8 cellular contexts compared by ENCODE assay signal in genomic region chr15:67024998-67025368, GRCh38. TPM values are rescaled to one million over a fixed set of nuclear protein-coding genes. Genes with fewer than 3 reads are reported as not detected.
A peak's percentile ranks its signal among the peaks of the same experiment; 100 is the strongest.
DNase-seq lines count a peak whose midpoint lies in the region; FAIRE-seq and TF ChIP-seq lines count a peak whose summit lies in the region.

No MANE protein-coding gene starts in this region.

- peaks cover 3% of the 10 kb centered on the region for H3K9me3 Mint-ChIP-seq in activated naive CD8-positive, alpha-beta T cell treated with anti-CD3 and anti-CD28 coated beads for 36 hours

- peak overlapping the region; percentile 20 to 50 for H3K27ac ChIP-seq in kidney (ENCODE audit: low read depth in 2 of 2, low read length in 2 of 2)
- peak overlapping the region; percentile 81 for H3K27ac ChIP-seq in subcutaneous abdominal adipose tissue (ENCODE audit: low read depth, low read length)
- no peak overlapping the region for H3K27ac ChIP-seq in substantia nigra (ENCODE audit: low read depth, low read length, poor library complexity, severe bottlenecking)

- no peaks in the 10 kb centered on the region for H3K36me3 Mint-ChIP-seq in activated naive CD8-positive, alpha-beta T cell treated with anti-CD3 and anti-CD28 coated beads for 36 hours

- intact Hi-C loops in kidney (cut with DNase I), result no loop called here

- H3K4me3 ChIP-seq in kidney (ENCODE audit: low read length in 2 of 2) (no peak overlapping the region), subcutaneous abdominal adipose tissue (ENCODE audit: low read depth in 1 of 5, low read length in 5 of 5) (peak overlapping the region in 2 of 5 donors; percentile 22 to 31)

- TF ChIP-seq CTCF in kidney (IDR thresholded peaks at IDR 0.05; ENCODE audit: borderline replicate concordance, extremely low read depth, insufficient read depth), result no peak

- FAIRE-seq in kidney (lab: Jason Lieb, UNC), result no peak

- peaks cover 47% of the 10 kb centered on the region for H3K4me1 Mint-ChIP-seq in activated naive CD8-positive, alpha-beta T cell treated with anti-CD3 and anti-CD28 coated beads for 36 hours

- H3K4me1 ChIP-seq in kidney (ENCODE audit: control insufficient read depth in 1 of 2, insufficient read depth in 1 of 2, low read depth in 1 of 2, low read length in 2 of 2), result peaks cover 26 to 30% of the 10 kb centered on the region in 2 donors
- H3K4me1 ChIP-seq in subcutaneous abdominal adipose tissue (ENCODE audit: control insufficient read depth in 5 of 5, insufficient read depth in 5 of 5, low read length in 5 of 5), result peaks cover 9 to 45% (median 39%) of the 10 kb centered on the region in 5 donors

- H3K9me3 ChIP-seq in kidney (ENCODE audit: control insufficient read depth in 1 of 2, low read length in 2 of 2) (no peaks in the 10 kb centered on the region), subcutaneous abdominal adipose tissue (ENCODE audit: control insufficient read depth in 5 of 5, low read length in 5 of 5) (no peaks in the 10 kb centered on the region)

- no peak overlapping the region for H3K9ac ChIP-seq in kidney (ENCODE audit: low read length in 2 of 2)
- H3K9ac ChIP-seq in subcutaneous abdominal adipose tissue (ENCODE audit: low read length in 5 of 5), result peak overlapping the region in 4 of 5 donors; percentile 15 to 60 (median 36)

- H3K36me3 ChIP-seq in kidney (ENCODE audit: control insufficient read depth in 1 of 2, insufficient read depth in 2 of 2, low read length in 2 of 2) (no peaks in the 10 kb centered on the region), subcutaneous abdominal adipose tissue (ENCODE audit: control insufficient read depth in 5 of 5, insufficient read depth in 5 of 5, low read length in 5 of 5) (no peaks in the 10 kb centered on the region)

- peak overlapping the region; percentile 30 for H3K27ac Mint-ChIP-seq in activated naive CD8-positive, alpha-beta T cell treated with anti-CD3 and anti-CD28 coated beads for 36 hours

- H3K27me3 ChIP-seq in subcutaneous abdominal adipose tissue (ENCODE audit: control insufficient read depth in 5 of 5, insufficient read depth in 4 of 5, low read length in 5 of 5), result no peaks in the 10 kb centered on the region

- no peak overlapping the region for H3K4me3 Mint-ChIP-seq in activated naive CD8-positive, alpha-beta T cell treated with anti-CD3 and anti-CD28 coated beads for 36 hours

- H3K27me3 Mint-ChIP-seq in activated naive CD8-positive, alpha-beta T cell treated with anti-CD3 and anti-CD28 coated beads for 36 hours, result no peaks in the 10 kb centered on the region

- peak; percentile 26 for DNase-seq in SIG-M5 treated with dmso at 0.1 percent for 504 hours (lab: John Stamatoyannopoulos, UW; ENCODE audit: unreplicated experiment)
- DNase-seq in SIG-M5 (lab: John Stamatoyannopoulos, UW), result no peak
- no peak for DNase-seq in activated naive CD8-positive, alpha-beta T cell treated with anti-CD3 and anti-CD28 coated beads for 36 hours
- DNase-seq in kidney, result no peak
- no peak for DNase-seq in NCI-H1436 treated with DMSO at 0.1 percent for 48 hours (lab: John Stamatoyannopoulos, UW)
- no peak for DNase-seq in SKM-1 (lab: John Stamatoyannopoulos, UW; ENCODE audit: unreplicated experiment)
- no peak for DNase-seq in substantia nigra (lab: John Stamatoyannopoulos, UW)

RNA-seq across cellular contexts. Expression of gene SMAD3, which starts 40.4 kb away (rescaled TPM):
- 10 to 100 TPM; 15.7 to 16.4 TPM for total RNA-seq in activated naive CD8-positive, alpha-beta T cell treated with anti-CD3 and anti-CD28 coated beads for 36 hours
- 58.2 TPM for total RNA-seq in kidney
- polyA plus RNA-seq in kidney (ENCODE audit: insufficient read depth, low read depth, low replicate concordance), result 10.1 TPM

Comparison
In these comparisons a context has a peak if more than half of its experiments do, and no peak if none do; other contexts are left out.
1. H3K9ac ChIP-seq: peak in subcutaneous abdominal adipose tissue (4 of 5); none in kidney (0 of 2).